In genomic region chr6:157647261-157647915, GRCh38 we compare ENCODE assay signal across 16 cellular contexts.
DNase-seq lines count a peak whose midpoint lies in the region; ATAC-seq, FAIRE-seq and TF ChIP-seq lines count a peak whose summit lies in the region.
"Had no signal": no experiment of that assay in that cellular context is flagged by ENCODE, and none has a peak within 500 bp of the region (broad histone marks: within the 10 kb centered on the region; RNA-seq: fewer than 3 reads in every experiment).

No MANE protein-coding gene starts in this region.

- H3K27ac Mint-ChIP-seq in activated CD8-positive, alpha-beta T cell treated with anti-CD3 and anti-CD28 coated beads for 36 hours, result no peak overlapping the region
- H3K27ac Mint-ChIP-seq in neural crest cell (ENCODE audit: unreplicated experiment), result peak overlapping the region; percentile 43

- intact Hi-C loops in activated CD8-positive, alpha-beta T cell treated with anti-CD3 and anti-CD28 coated beads for 36 hours (cut with micrococcal nuclease), result no loop called here
- intact Hi-C loops in kidney (cut with DNase I), result no loop called here

- H3K27me3 Mint-ChIP-seq in activated CD8-positive, alpha-beta T cell treated with anti-CD3 and anti-CD28 coated beads for 36 hours, result no peaks in the 10 kb centered on the region
- H3K27me3 Mint-ChIP-seq in neural crest cell (ENCODE audit: low read depth), result no peaks in the 10 kb centered on the region
- H3K27me3 Mint-ChIP-seq: CD4-positive, alpha-beta memory T cell had no signal

- FAIRE-seq in kidney (lab: Jason Lieb, UNC) (no peak), D721Med (lab: Jason Lieb, UNC) (no peak)

- no peaks in the 10 kb centered on the region for H3K9me3 Mint-ChIP-seq in activated CD8-positive, alpha-beta T cell treated with anti-CD3 and anti-CD28 coated beads for 36 hours
- no peaks in the 10 kb centered on the region for H3K9me3 Mint-ChIP-seq in neural crest cell
- H3K9me3 Mint-ChIP-seq: CD4-positive, alpha-beta memory T cell had no signal

- no peaks in the 10 kb centered on the region for H3K36me3 Mint-ChIP-seq in activated CD8-positive, alpha-beta T cell treated with anti-CD3 and anti-CD28 coated beads for 36 hours (ENCODE audit: low read depth)
- no peaks in the 10 kb centered on the region for H3K36me3 Mint-ChIP-seq in neural crest cell (ENCODE audit: low read depth)
- H3K36me3 Mint-ChIP-seq: CD4-positive, alpha-beta memory T cell had no signal

- no peak overlapping the region for H2AFZ ChIP-seq in Loucy (ENCODE audit: low read length)

- ATAC-seq in activated CD8-positive, alpha-beta T cell treated with anti-CD3 and anti-CD28 coated beads for 36 hours, result peak; percentile 69

- TF ChIP-seq CTCF in Loucy (conservative IDR thresholded peaks at IDR 0.05; ENCODE audit: low read length), result no peak
- no peak for TF ChIP-seq CTCF in activated CD8-positive, alpha-beta T cell treated with anti-CD3 and anti-CD28 coated beads for 36 hours (IDR thresholded peaks at IDR 0.05)
- no peak for TF ChIP-seq CTCF in neural crest cell (conservative IDR thresholded peaks at IDR 0.05)
- TF ChIP-seq CTCF in kidney (IDR thresholded peaks at IDR 0.05; ENCODE audit: borderline replicate concordance, extremely low read depth, insufficient read depth), result no peak
- TF ChIP-seq CTCF in D721Med (IDR thresholded peaks at IDR 0.05; ENCODE audit: insufficient read depth, missing control alignments), result no peak

- H3K4me1 Mint-ChIP-seq in activated CD8-positive, alpha-beta T cell treated with anti-CD3 and anti-CD28 coated beads for 36 hours (ENCODE audit: low read depth), result peaks cover 11% of the 10 kb centered on the region
- H3K4me1 Mint-ChIP-seq in neural crest cell, result no peaks in the 10 kb centered on the region

- peaks cover 30% of the 10 kb centered on the region for H3K4me1 ChIP-seq in Loucy (ENCODE audit: insufficient read depth, low read length, poor library complexity, severe bottlenecking)
- H3K4me1 ChIP-seq in kidney (ENCODE audit: control insufficient read depth in 1 of 2, insufficient read depth in 1 of 2, low read depth in 1 of 2, low read length in 2 of 2), result no peaks in the 10 kb centered on the region
- H3K4me1 ChIP-seq: suprapubic skin had no signal

- H3K27me3 ChIP-seq in Loucy (ENCODE audit: insufficient read depth, low read length, poor library complexity, severe bottlenecking), result no peaks in the 10 kb centered on the region
- H3K27me3 ChIP-seq: ascending aorta, ovary, SJCRH30, suprapubic skin had no signal

- H3K36me3 ChIP-seq in Loucy (ENCODE audit: insufficient read depth, low read length), result no peaks in the 10 kb centered on the region
- H3K36me3 ChIP-seq in kidney (ENCODE audit: control insufficient read depth in 1 of 2, insufficient read depth in 2 of 2, low read length in 2 of 2), result peaks cover 0 to 8% of the 10 kb centered on the region in 2 donors
- H3K36me3 ChIP-seq: ovary, SJCRH30, suprapubic skin had no signal

- H3K4me3 ChIP-seq in Loucy (ENCODE audit: low read length, poor library complexity, severe bottlenecking) (no peak overlapping the region), kidney (ENCODE audit: low read length in 2 of 2) (no peak overlapping the region)
- H3K4me3 ChIP-seq: ascending aorta, ovary, SJCRH30, smooth muscle cell, suprapubic skin had no signal

- no peak for TF ChIP-seq POLR2A in erythroblast (IDR thresholded peaks at IDR 0.05; ENCODE audit: low read length)

- DNase-seq in GM19238 (ENCODE audit: insufficient read length, low spot score), result peak; percentile 23
- DNase-seq in activated CD8-positive, alpha-beta T cell treated with anti-CD3 and anti-CD28 coated beads for 36 hours, result peak; percentile 55
- no peak for DNase-seq in neural crest cell (ENCODE audit: low read depth, low spot score)
- no peak for DNase-seq in kidney
- DNase-seq in erythroblast (lab: John Stamatoyannopoulos, UW), result no peak
- DNase-seq in D721Med (ENCODE audit: insufficient read length, low spot score), result no peak
- DNase-seq: CD4-positive, alpha-beta memory T cell; midbrain; NCI-H146; NCI-H82; ovary; SJCRH30 had no signal

- no peak overlapping the region for H3K27ac ChIP-seq in kidney (ENCODE audit: low read depth in 2 of 2, low read length in 2 of 2)
- H3K27ac ChIP-seq: ascending aorta, ovary, SJCRH30, suprapubic skin had no signal

- no peaks in the 10 kb centered on the region for H3F3A ChIP-seq in Loucy (ENCODE audit: low read depth)

- H3K9me3 ChIP-seq in Loucy (ENCODE audit: insufficient read depth, low read depth, low read length), result no peaks in the 10 kb centered on the region
- no peaks in the 10 kb centered on the region for H3K9me3 ChIP-seq in kidney (ENCODE audit: control insufficient read depth in 1 of 2, low read length in 2 of 2)
- H3K9me3 ChIP-seq: ascending aorta, ovary, SJCRH30, suprapubic skin had no signal

- no peaks in the 10 kb centered on the region for H4K20me1 ChIP-seq in Loucy (ENCODE audit: insufficient read depth, low read length, poor library complexity, severe bottlenecking)

- H3K9me2 ChIP-seq in Loucy (replicated peaks; ENCODE audit: low read depth, low read length), result no peaks in the 10 kb centered on the region

- peak overlapping the region; percentile 17 for H3K4me2 ChIP-seq in Loucy (ENCODE audit: low read depth, low read length, poor library complexity, severe bottlenecking)
- H3K4me2 ChIP-seq: smooth muscle cell had no signal

- CTCF ChIA-PET in activated CD8-positive, alpha-beta T cell treated with anti-CD3 and anti-CD28 coated beads for 36 hours (lab: Charles Lee), result interaction anchor here (1.1 to 1.2 kb wide), 3 partner anchors 19 to 425 kb away, joined by 3 to 4 read pairs (median 3); no protein-coding TSS in a partner anchor

- no peak overlapping the region for H3K4me3 Mint-ChIP-seq in activated CD8-positive, alpha-beta T cell treated with anti-CD3 and anti-CD28 coated beads for 36 hours
- no peak overlapping the region for H3K4me3 Mint-ChIP-seq in neural crest cell
- H3K4me3 Mint-ChIP-seq: CD4-positive, alpha-beta memory T cell had no signal

- H3K9ac ChIP-seq in Loucy (ENCODE audit: low read depth, low read length, poor library complexity, severe bottlenecking) (peak overlapping the region; percentile 30), kidney (ENCODE audit: low read length in 2 of 2) (no peak overlapping the region)

- POLR2A ChIA-PET in activated CD8-positive, alpha-beta T cell treated with anti-CD3 and anti-CD28 coated beads for 36 hours (lab: Charles Lee), result interaction anchor here (0.6 kb wide), 1 partner anchor 464 kb away, joined by 4 read pairs; no protein-coding TSS in a partner anchor

- H3K79me2 ChIP-seq in Loucy (ENCODE audit: insufficient read depth, low read length), result no peaks in the 10 kb centered on the region

Comparison
In these comparisons a context has a peak if more than half of its experiments do, and no peak if none do; other contexts are left out.
1. DNase-seq: peak in GM19238 (single experiment) and activated CD8-positive, alpha-beta T cell treated with anti-CD3 and anti-CD28 coated beads for 36 hours (single experiment); none in neural crest cell (single experiment), kidney (single experiment), erythroblast (0 of 2) and D721Med (single experiment).